ENCODE assay signal across 8 cellular contexts in the genomic region with DNA sequence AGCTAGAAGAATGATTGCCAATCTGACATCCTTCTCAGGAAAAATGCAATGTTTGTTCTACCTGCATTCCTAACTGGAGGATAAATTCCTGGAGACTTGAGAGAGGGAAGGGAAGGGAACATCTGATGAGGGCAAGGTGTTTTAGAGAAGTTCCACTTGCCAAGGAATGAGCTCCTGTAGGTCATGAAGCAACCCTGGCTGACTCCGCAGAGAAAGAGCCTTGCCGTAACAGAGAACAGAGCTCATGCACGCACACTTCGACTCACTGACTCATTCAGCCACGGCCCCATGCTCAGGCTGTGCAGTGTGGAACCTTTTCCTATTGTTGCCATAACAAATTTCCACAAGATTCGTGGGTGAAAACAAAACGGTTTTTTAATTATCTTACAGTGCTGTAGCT. TPM values are rescaled to one million over a fixed set of nuclear protein-coding genes. Genes with fewer than 3 reads are reported as not detected.
"Had no signal": no experiment of that assay in that cellular context is flagged by ENCODE, and none has a peak within 500 bp of the region (broad histone marks: within the 10 kb centered on the region; RNA-seq: fewer than 3 reads in every experiment).

No MANE protein-coding gene starts in this region.

RNA-seq across cellular contexts. Expression of a gene that starts 9.3 kb away (rescaled TPM):
- total RNA-seq: HT-29; LHCN-M2; PC-9; Peyer's patch; Right ventricle myocardium superior; RPMI7951; SJSA1; T-helper 1 cell treated with Interleukin-12 subunit alpha and Interleukin-12 subunit beta and Interleukin-4 antibody, amounts not matched to agents 30 ng/mL and 1 ng/mL, for 36 hours had no signal

RNA-seq across cellular contexts. Expression of a gene that starts 24.5 kb away (rescaled TPM):
- total RNA-seq: HT-29; LHCN-M2; PC-9; Right ventricle myocardium superior; RPMI7951; SJSA1; T-helper 1 cell treated with Interleukin-12 subunit alpha and Interleukin-12 subunit beta and Interleukin-4 antibody, amounts not matched to agents 30 ng/mL and 1 ng/mL, for 36 hours had no signal

RNA-seq across cellular contexts. Expression of a gene that starts 37.4 kb away (rescaled TPM):
- total RNA-seq: HT-29; LHCN-M2; PC-9; Peyer's patch; Right ventricle myocardium superior; RPMI7951; SJSA1; T-helper 1 cell treated with Interleukin-12 subunit alpha and Interleukin-12 subunit beta and Interleukin-4 antibody, amounts not matched to agents 30 ng/mL and 1 ng/mL, for 36 hours had no signal

RNA-seq across cellular contexts. Expression of a gene that starts 40.6 kb away (rescaled TPM):
- total RNA-seq: HT-29; LHCN-M2; PC-9; Peyer's patch; Right ventricle myocardium superior; RPMI7951; SJSA1; T-helper 1 cell treated with Interleukin-12 subunit alpha and Interleukin-12 subunit beta and Interleukin-4 antibody, amounts not matched to agents 30 ng/mL and 1 ng/mL, for 36 hours had no signal

RNA-seq across cellular contexts. Expression of a gene that starts 53.6 kb away (rescaled TPM):
- total RNA-seq: HT-29; LHCN-M2; PC-9; Peyer's patch; Right ventricle myocardium superior; RPMI7951; SJSA1; T-helper 1 cell treated with Interleukin-12 subunit alpha and Interleukin-12 subunit beta and Interleukin-4 antibody, amounts not matched to agents 30 ng/mL and 1 ng/mL, for 36 hours had no signal
